In genomic region chr5:121497176-121497575, GRCh38 we compare ENCODE assay signal across 25 cellular contexts.
DNase-seq lines count a peak whose midpoint lies in the region; ATAC-seq lines count a peak whose summit lies in the region.
"Had no signal": no experiment of that assay in that cellular context is flagged by ENCODE, and none has a peak within 500 bp of the region (broad histone marks: within the 10 kb centered on the region; RNA-seq: fewer than 3 reads in every experiment).

No MANE protein-coding gene starts in this region.

- H3K36me3 Mint-ChIP-seq in activated CD4-positive, alpha-beta T cell treated with anti-CD3 and anti-CD28 coated beads for 36 hours (ENCODE audit: low read depth) = no peaks in the 10 kb centered on the region

- DNase-seq in ACHN = peak; percentile 1
- DNase-seq in HT1080 (ENCODE audit: low read depth) = peak; percentile 25
- peak; percentile 69 for DNase-seq in amniotic epithelial cell (ENCODE audit: low read depth)
- peak; percentile 23 for DNase-seq in iPS-NIHi11 (ENCODE audit: low spot score)
- DNase-seq in activated CD4-positive, alpha-beta T cell treated with anti-CD3 and anti-CD28 coated beads for 36 hours = no peak
- DNase-seq: 8988T; activated CD4-positive, alpha-beta T cell treated with anti-CD3 and anti-CD28 coated beads for 48 hours; activated naive CD4-positive, alpha-beta T cell treated with Interleukin-2 at 50 U/mL for 16 hours; activated T-cell treated with anti-CD3 and anti-CD28 coated beads, Interleukin-2, amount 50 U/mL, for 72 hours; amygdala; DMS79 treated with DMSO at 0.1 percent for 48 hours; left cardiac atrium; mammary epithelial cell; MG63; NCI-H1417 treated with DMSO at 0.1 percent for 48 hours; NCI-H2107; NCI-H510A; SJCRH30; substantia nigra had no signal

- in situ Hi-C loops in ACHN (cut with HindIII; ENCODE audit: low pct_ligation_motif_present, low pct_unique_long_range_greater_than_20kb, low sequenced_read_pairs) = no loop called here

- CTCF ChIA-PET in activated CD4-positive, alpha-beta T cell treated with anti-CD3 and anti-CD28 coated beads for 36 hours (lab: Charles Lee) = no interaction called here

- intact Hi-C loops in activated CD4-positive, alpha-beta T cell treated with anti-CD3 and anti-CD28 coated beads for 36 hours (cut with DNase I, micrococcal nuclease) = no loop called here

- no peak overlapping the region for H3K4me3 Mint-ChIP-seq in activated CD4-positive, alpha-beta T cell treated with anti-CD3 and anti-CD28 coated beads for 36 hours
- H3K4me3 Mint-ChIP-seq: activated T-cell treated with anti-CD3 and anti-CD28 coated beads, Interleukin-2, amount 50 U/mL, for 72 hours; B cell; T-helper 1 cell treated with Interleukin-12 subunit alpha and Interleukin-12 subunit beta and Interleukin-4 antibody, amounts not matched to agents 30 μg/mL and 1 μg/mL, for 36 hours had no signal

- H3K9me3 Mint-ChIP-seq in activated CD4-positive, alpha-beta T cell treated with anti-CD3 and anti-CD28 coated beads for 36 hours (ENCODE audit: low read depth) = no peaks in the 10 kb centered on the region

- ATAC-seq in activated CD4-positive, alpha-beta T cell treated with anti-CD3 and anti-CD28 coated beads for 36 hours = no peak
- no peak for ATAC-seq in GM21723 (IDR thresholded peaks at IDR 0.05; ENCODE audit: unreplicated experiment)
- ATAC-seq in GM18868 (IDR thresholded peaks at IDR 0.05; ENCODE audit: unreplicated experiment) = no peak
- no peak for ATAC-seq in GM18873 (IDR thresholded peaks at IDR 0.05; ENCODE audit: low FRiP score, unreplicated experiment)
- ATAC-seq: activated T-cell treated with anti-CD3 and anti-CD28 coated beads, Interleukin-2, amount 50 U/mL, for 72 hours; left cardiac atrium; Panc1 had no signal

- H3K4me1 Mint-ChIP-seq in activated CD4-positive, alpha-beta T cell treated with anti-CD3 and anti-CD28 coated beads for 36 hours = no peaks in the 10 kb centered on the region
- H3K4me1 Mint-ChIP-seq: B cell had no signal

- no peaks in the 10 kb centered on the region for H3K27me3 Mint-ChIP-seq in activated CD4-positive, alpha-beta T cell treated with anti-CD3 and anti-CD28 coated beads for 36 hours
- H3K27me3 Mint-ChIP-seq: B cell had no signal

- POLR2A ChIA-PET in activated CD4-positive, alpha-beta T cell treated with anti-CD3 and anti-CD28 coated beads for 36 hours (lab: Charles Lee) = interaction anchor here (0.6 kb wide), 1 partner anchor 24 kb away, joined by 3 read pairs; no protein-coding TSS in a partner anchor

- H3K27ac Mint-ChIP-seq in activated CD4-positive, alpha-beta T cell treated with anti-CD3 and anti-CD28 coated beads for 36 hours = no peak overlapping the region
- H3K27ac Mint-ChIP-seq: activated T-cell treated with anti-CD3 and anti-CD28 coated beads, Interleukin-2, amount 50 U/mL, for 72 hours; B cell; T-helper 1 cell treated with Interleukin-12 subunit alpha and Interleukin-12 subunit beta and Interleukin-4 antibody, amounts not matched to agents 30 μg/mL and 1 μg/mL, for 36 hours had no signal
